ENCODE assay signal across 21 cellular contexts in the genomic region with DNA sequence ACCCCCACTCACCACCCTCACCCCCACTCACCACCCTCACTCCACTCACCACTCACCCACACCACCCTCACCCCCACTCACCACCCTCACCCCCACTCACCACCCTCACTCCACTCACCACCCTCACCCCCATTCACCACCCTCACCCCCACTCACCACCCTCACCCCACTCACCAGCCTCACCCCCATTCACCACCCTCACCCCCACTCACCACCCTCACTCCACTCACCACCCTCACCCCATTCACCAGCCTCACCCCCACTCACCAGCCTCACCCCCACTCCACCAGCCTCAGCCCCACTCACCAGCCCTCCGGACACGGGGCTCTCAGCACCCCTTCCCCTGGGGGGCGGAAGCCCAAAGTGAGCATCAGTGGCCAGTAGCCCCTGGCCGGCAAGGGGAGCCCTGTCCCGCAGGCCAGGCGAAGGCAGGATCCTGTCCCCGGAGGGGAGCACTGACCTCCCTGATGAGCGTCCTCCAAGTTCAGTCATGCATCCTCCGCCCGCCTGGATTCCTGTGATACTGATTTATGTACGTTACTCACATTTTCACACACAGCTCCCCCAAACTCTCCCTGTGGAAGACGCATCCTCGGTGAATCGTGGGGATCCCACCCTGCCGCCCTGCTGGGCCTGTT. TPM values are rescaled to one million over a fixed set of nuclear protein-coding genes. Genes with fewer than 3 reads are reported as not detected.
"Had no signal": no experiment of that assay in that cellular context is flagged by ENCODE, and none has a peak within 500 bp of the region (broad histone marks: within the 10 kb centered on the region; RNA-seq: fewer than 3 reads in every experiment).

No MANE protein-coding gene starts in this region.

- H3K9me3 ChIP-seq: MG63, SJCRH30 had no signal

- H3K36me3 ChIP-seq: MG63, SJCRH30 had no signal

- ATAC-seq: SK-N-SH treated with all-trans-retinoic acid at 6 μM for 48 hours had no signal

- H3K4me3 ChIP-seq: MG63, SJCRH30 had no signal

- DNase-seq: Karpas-422, KG1, MG63, NCI-H1092, NCI-H1105 treated with DMSO at 0.1 percent for 48 hours, NCI-H1436, NCI-H187, NCI-H2029, NCI-H2081 treated with DMSO at 0.1 percent for 48 hours, NCI-H2171, NCI-H226, NCI-H446, NCI-H510A, NCI-H524 treated with DMSO at 0.1 percent for 48 hours, NCI-H69, NCI-H774, SHP77 treated with DMSO at 0.1 percent for 48 hours had no signal

- H3K27ac ChIP-seq: RWPE1, SJCRH30 had no signal

RNA-seq across cellular contexts. Expression of a gene that starts 18.0 kb away (rescaled TPM):
- total RNA-seq: HT1080, SJCRH30 had no signal

RNA-seq across cellular contexts. Expression of a gene that starts 38.9 kb away (rescaled TPM):
- total RNA-seq: HT1080 had no signal

RNA-seq across cellular contexts. Expression of a gene that starts 41.5 kb away (rescaled TPM):
- total RNA-seq: HT1080 had no signal
